In the genomic region with DNA sequence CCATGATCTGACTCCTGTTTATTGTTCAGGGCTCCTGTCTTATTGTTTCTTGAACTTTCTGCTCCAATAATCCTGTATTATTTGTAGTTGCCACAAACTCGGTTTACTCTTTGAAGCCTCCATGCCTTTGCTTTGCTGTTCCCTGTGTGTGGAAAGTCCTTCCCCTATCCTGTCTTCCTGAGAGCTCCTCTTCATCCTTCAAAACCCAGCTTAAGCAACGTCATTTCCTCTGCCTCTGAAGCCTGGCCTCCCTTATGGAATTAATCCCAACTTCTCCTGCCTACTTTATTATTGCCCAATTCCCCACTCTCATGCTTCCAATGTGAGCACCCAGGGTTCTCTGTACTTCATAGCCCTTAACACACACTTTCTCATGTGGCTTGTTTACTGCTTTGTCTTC, we compare ENCODE assay signal across 24 cellular contexts.
"Had no signal": no experiment of that assay in that cellular context is flagged by ENCODE, and none has a peak within 500 bp of the region (broad histone marks: within the 10 kb centered on the region; RNA-seq: fewer than 3 reads in every experiment).

No MANE protein-coding gene starts in this region.

- H3K27ac Mint-ChIP-seq: dendritic cell treated with granulocyte-macrophage colony-stimulating factor and Interleukin-4, amounts not matched to agents 40 ng/mL and 50 ng/mL, for 4 days; effector memory CD8-positive, alpha-beta T cell; endodermal cell; naive thymus-derived CD4-positive, alpha-beta T cell had no signal

- H3K4me3 Mint-ChIP-seq: dendritic cell treated with granulocyte-macrophage colony-stimulating factor and Interleukin-4, amounts not matched to agents 40 ng/mL and 50 ng/mL, for 4 days; effector memory CD8-positive, alpha-beta T cell; endodermal cell; naive thymus-derived CD4-positive, alpha-beta T cell had no signal

- H3K4me1 ChIP-seq: colonic mucosa, gastrocnemius medialis, left lung, lower lobe of right lung had no signal

- H3K36me3 ChIP-seq: colonic mucosa, esophagus squamous epithelium, gastrocnemius medialis, heart right ventricle, left lung, lower lobe of right lung had no signal

- DNase-seq: colonic mucosa; cortex of kidney; effector CD8-positive, alpha-beta T cell; effector memory CD8-positive, alpha-beta T cell; erythroblast; esophagus squamous epithelium; foreskin fibroblast; foreskin melanocyte; gastrocnemius medialis; glutamatergic neuron; head of caudate nucleus; heart right ventricle; hippocampal formation; left cardiac atrium; left lung; left ventricle myocardium superior; lower lobe of right lung; mesenchymal stem cell; midbrain; naive thymus-derived CD4-positive, alpha-beta T cell had no signal

- ATAC-seq: effector memory CD8-positive, alpha-beta T cell; esophagus mucosa; gastrocnemius medialis; heart right ventricle; left cardiac atrium; left lung; left ventricle myocardium superior; lower lobe of right lung; naive thymus-derived CD4-positive, alpha-beta T cell had no signal

- H3K4me3 ChIP-seq: colonic mucosa, esophagus squamous epithelium, gastrocnemius medialis, heart right ventricle, left lung, lower lobe of right lung had no signal

- H3K27me3 ChIP-seq: colonic mucosa, esophagus squamous epithelium, gastrocnemius medialis, left lung had no signal

- H3K27me3 Mint-ChIP-seq: dendritic cell treated with granulocyte-macrophage colony-stimulating factor and Interleukin-4, amounts not matched to agents 40 ng/mL and 50 ng/mL, for 4 days; effector memory CD8-positive, alpha-beta T cell had no signal

- H3K9me3 ChIP-seq: colonic mucosa, gastrocnemius medialis had no signal

- H3K27ac ChIP-seq: colonic mucosa, epithelial cell of prostate, esophagus squamous epithelium, gastrocnemius medialis, heart right ventricle, left lung, lower lobe of right lung had no signal
